18 cellular contexts compared by ENCODE assay signal in the genomic region with DNA sequence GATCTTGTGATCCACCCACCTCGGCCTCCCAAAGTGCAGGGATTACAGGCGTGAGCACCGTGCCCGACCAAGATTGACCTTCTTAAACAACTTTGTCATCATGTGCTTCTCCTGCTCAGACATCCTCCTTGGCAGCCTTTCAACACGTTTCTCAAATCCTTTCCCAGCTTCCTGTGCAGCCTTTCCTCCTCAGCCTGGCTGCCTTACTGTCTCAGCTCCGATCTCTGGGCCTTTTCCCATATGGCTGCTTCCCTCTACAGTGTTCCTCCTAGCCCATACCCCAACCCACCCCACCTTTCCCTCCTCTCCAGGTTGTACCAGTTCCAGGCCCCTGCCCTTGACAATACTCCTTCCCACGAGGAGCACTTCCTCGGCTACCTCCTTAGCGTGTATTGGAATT. TPM values are rescaled to one million over a fixed set of nuclear protein-coding genes. Genes with fewer than 3 reads are reported as not detected.
DNase-seq lines count a peak whose midpoint lies in the region; ATAC-seq, FAIRE-seq and TF ChIP-seq lines count a peak whose summit lies in the region.
"Had no signal": no experiment of that assay in that cellular context is flagged by ENCODE, and none has a peak within 500 bp of the region (broad histone marks: within the 10 kb centered on the region; RNA-seq: fewer than 3 reads in every experiment).

No MANE protein-coding gene starts in this region.

- H3K9me1 ChIP-seq in endothelial cell of umbilical vein (replicated peaks; ENCODE audit: control insufficient read depth, extremely low read depth, insufficient read depth, low read length) = no peaks in the 10 kb centered on the region

- peaks cover 0 to 3% (median 0%) of the 10 kb centered on the region in 11 donors for H3K9me3 Mint-ChIP-seq in naive thymus-derived CD4-positive, alpha-beta T cell
- H3K9me3 Mint-ChIP-seq: central memory CD8-positive, alpha-beta T cell had no signal

- peaks cover 25 to 64% (median 54%) of the 10 kb centered on the region in 7 donors for H3K4me1 Mint-ChIP-seq in naive thymus-derived CD4-positive, alpha-beta T cell

- no peak for ATAC-seq in naive thymus-derived CD4-positive, alpha-beta T cell
- ATAC-seq in HG03432 (IDR thresholded peaks at IDR 0.05; ENCODE audit: unreplicated experiment) = no peak

- peaks cover 0 to 3% of the 10 kb centered on the region in 2 experiments for H3K36me3 ChIP-seq in endothelial cell of umbilical vein (ENCODE audit: control insufficient read depth in 2 of 2, extremely low read depth in 1 of 2, insufficient read depth in 2 of 2, low read length in 2 of 2)
- peaks cover 0 to 9% (median 7%) of the 10 kb centered on the region in 3 experiments for H3K36me3 ChIP-seq in naive thymus-derived CD4-positive, alpha-beta T cell (ENCODE audit: control insufficient read depth in 2 of 3, insufficient read depth in 3 of 3, low read length in 3 of 3)

- peaks cover 4% of the 10 kb centered on the region for H3K4me1 ChIP-seq in endothelial cell of umbilical vein (ENCODE audit: control insufficient read depth, extremely low read depth, insufficient read depth, low read length)
- peaks cover 13 to 17% of the 10 kb centered on the region in 2 donors for H3K4me1 ChIP-seq in naive thymus-derived CD4-positive, alpha-beta T cell (ENCODE audit: control insufficient read depth in 2 of 2, insufficient read depth in 2 of 2, low read length in 2 of 2)
- H3K4me1 ChIP-seq: parathyroid adenoma had no signal

- H3K27ac Mint-ChIP-seq in naive thymus-derived CD4-positive, alpha-beta T cell = peak overlapping the region in 6 of 9 donors; percentile 25 to 81 (median 42)
- H3K27ac Mint-ChIP-seq: activated naive CD8-positive, alpha-beta T cell treated with anti-CD3 and anti-CD28 coated beads for 36 hours had no signal

- no peaks in the 10 kb centered on the region for H3K79me2 ChIP-seq in endothelial cell of umbilical vein (ENCODE audit: control insufficient read depth, insufficient read depth, low read length)
- H3K79me2 ChIP-seq: parathyroid adenoma had no signal

- no TSS peak for BruUV-seq in endothelial cell of umbilical vein (replicated peaks; lab: Mats Ljungman, UMichigan)

- no peak overlapping the region for H3K27ac ChIP-seq in endothelial cell of umbilical vein (ENCODE audit: insufficient read depth, low read depth, low read length)
- H3K27ac ChIP-seq in naive thymus-derived CD4-positive, alpha-beta T cell (ENCODE audit: low read depth, low read length) = no peak overlapping the region
- H3K27ac ChIP-seq: parathyroid adenoma, SJSA1 had no signal

- H3K27me3 ChIP-seq in endothelial cell of umbilical vein (ENCODE audit: control insufficient read depth in 2 of 2, insufficient read depth in 2 of 2, low read length in 2 of 2) = no peaks in the 10 kb centered on the region
- no peaks in the 10 kb centered on the region for H3K27me3 ChIP-seq in naive thymus-derived CD4-positive, alpha-beta T cell (ENCODE audit: control insufficient read depth in 2 of 2, insufficient read depth in 2 of 2, low read length in 2 of 2)
- H3K27me3 ChIP-seq: SJSA1 had no signal

- TF ChIP-seq POLR2A in endothelial cell of umbilical vein (IDR thresholded peaks at IDR 0.05; ENCODE audit: low read depth, low read length) = no peak

- no peaks in the 10 kb centered on the region for H3K9me3 ChIP-seq in endothelial cell of umbilical vein (replicated peaks; ENCODE audit: control insufficient read depth, insufficient read depth, low read length)
- H3K9me3 ChIP-seq in naive thymus-derived CD4-positive, alpha-beta T cell (ENCODE audit: control insufficient read depth in 2 of 3, low read length in 3 of 3) = no peaks in the 10 kb centered on the region
- H3K9me3 ChIP-seq: SJSA1 had no signal

- CTCF ChIA-PET in endothelial cell of umbilical vein (lab: Charles Lee) = no interaction called here
- CTCF ChIA-PET in naive thymus-derived CD4-positive, alpha-beta T cell (lab: Charles Lee) = interaction anchor here (0.5 kb wide), 1 partner anchor 21 kb away, joined by 3 read pairs; no protein-coding TSS in a partner anchor
- CTCF ChIA-PET in HEK293T (lab: Yijun Ruan, JAX) = no interaction called here

- POLR2A ChIA-PET in endothelial cell of umbilical vein (lab: Charles Lee) = no interaction called here
- POLR2A ChIA-PET in naive thymus-derived CD4-positive, alpha-beta T cell (lab: Charles Lee) = no interaction called here
- POLR2A ChIA-PET in HEK293T (lab: Yijun Ruan, JAX) = no interaction called here

- TF ChIP-seq CTCF in endothelial cell of umbilical vein (IDR thresholded peaks at IDR 0.05; ENCODE audit: extremely low read depth in 1 of 2, insufficient read depth in 1 of 2, low read depth in 1 of 2, low read length in 2 of 2) = no peak

- intact Hi-C loops in endothelial cell of umbilical vein (cut with micrococcal nuclease) = no loop called here
- intact Hi-C loops in naive thymus-derived CD4-positive, alpha-beta T cell (cut with micrococcal nuclease) = no loop called here

- dilution Hi-C loops in endothelial cell of umbilical vein (cut with MboI; ENCODE audit: extremely low pct_ligation_motif_present, low sequenced_read_pairs) = no loop called here

- peaks cover 11 to 44% (median 31%) of the 10 kb centered on the region in 5 donors for H3K36me3 Mint-ChIP-seq in naive thymus-derived CD4-positive, alpha-beta T cell

- no peak overlapping the region for H3K9ac ChIP-seq in endothelial cell of umbilical vein (replicated peaks; ENCODE audit: extremely low read depth, insufficient read depth, low read length)
- H3K9ac ChIP-seq: parathyroid adenoma had no signal

- no peak overlapping the region for H3K4me3 ChIP-seq in endothelial cell of umbilical vein (replicated peaks in 1 of 3; ENCODE audit: insufficient read depth in 1 of 3, low read depth in 1 of 3, low read length in 3 of 3)
- H3K4me3 ChIP-seq in naive thymus-derived CD4-positive, alpha-beta T cell (ENCODE audit: low read length) = no peak overlapping the region
- H3K4me3 ChIP-seq: SJSA1 had no signal

- no peak overlapping the region for H3K4me3 Mint-ChIP-seq in naive thymus-derived CD4-positive, alpha-beta T cell
- H3K4me3 Mint-ChIP-seq: activated naive CD8-positive, alpha-beta T cell treated with anti-CD3 and anti-CD28 coated beads for 36 hours; central memory CD8-positive, alpha-beta T cell had no signal

- DNase-seq in AG08396 (ENCODE audit: low spot score) (peak; percentile 45), EL (peak; percentile 43), endothelial cell of umbilical vein (ENCODE audit: low read depth, low spot score) (peak; percentile 58), NCI-H1092 (lab: John Stamatoyannopoulos, UW) (no peak), glomerular visceral epithelial cell (ENCODE audit: extremely low spot score) (no peak), HEK293T (ENCODE audit: extremely low spot score) (no peak)
- no peak for DNase-seq in naive thymus-derived CD4-positive, alpha-beta T cell
- DNase-seq: activated naive CD8-positive, alpha-beta T cell treated with anti-CD3 and anti-CD28 coated beads for 36 hours; DMS79 treated with DMSO at 0.1 percent for 48 hours; kidney; NCI-H1694 treated with DMSO at 0.1 percent for 48 hours; NCI-H510A treated with DMSO at 0.1 percent for 48 hours; stimulated activated CD4-positive, alpha-beta T cell treated with anti-CD3 and anti-CD28 coated beads, Interleukin-15, amount 100 ng/mL, for 24 hours had no signal

- peak; percentile 80 for FAIRE-seq in endothelial cell of umbilical vein (lab: Jason Lieb, UNC)
- FAIRE-seq: H1, kidney had no signal

- H3K4me2 ChIP-seq in endothelial cell of umbilical vein (ENCODE audit: insufficient read depth, low read length) = no peak overlapping the region

- H4K20me1 ChIP-seq in endothelial cell of umbilical vein (replicated peaks; ENCODE audit: control insufficient read depth, extremely low read depth, insufficient read depth, low read length) = no peaks in the 10 kb centered on the region

- H2AFZ ChIP-seq in endothelial cell of umbilical vein (ENCODE audit: low read depth, low read length) = no peak overlapping the region
- H2AFZ ChIP-seq: parathyroid adenoma had no signal

- no peaks in the 10 kb centered on the region for H3K27me3 Mint-ChIP-seq in naive thymus-derived CD4-positive, alpha-beta T cell
- H3K27me3 Mint-ChIP-seq: activated naive CD8-positive, alpha-beta T cell treated with anti-CD3 and anti-CD28 coated beads for 36 hours; central memory CD8-positive, alpha-beta T cell had no signal

RNA-seq across cellular contexts. Expression of gene PHF11, which starts 7.2 kb away (rescaled TPM):
- 28.2 and 32.4 TPM in 2 replicates for total RNA-seq in endothelial cell of umbilical vein
- polyA plus RNA-seq in endothelial cell of umbilical vein = 12.9 and 14.5 TPM in 2 replicates
- polyA plus RNA-seq in endothelial cell of umbilical vein (2011; cell fraction: cytosol; rRNA removed) = 11.6 and 11.8 TPM in 2 replicates
- 53.5 and 53.8 TPM in 2 replicates for polyA plus RNA-seq in endothelial cell of umbilical vein (2011; cell fraction: nucleus; rRNA removed)
- polyA plus RNA-seq in endothelial cell of umbilical vein (2012) = 12.7 and 18.0 TPM in 2 replicates
- polyA minus RNA-seq in endothelial cell of umbilical vein = 12.4 and 16.3 TPM in 2 replicates
- 4.2 TPM for polyA minus RNA-seq in endothelial cell of umbilical vein (2011; cell fraction: cytosol; rRNA and poly(A)+ RNA removed)
- polyA minus RNA-seq in endothelial cell of umbilical vein (2011; cell fraction: nucleus; rRNA and poly(A)+ RNA removed) = 10.1 and 24.7 TPM in 2 replicates
- 100 to 1,000 TPM in 4 of 5 experiments, 10 to 100 TPM in 1; 96.0 to 132 (median 126) TPM for total RNA-seq in naive thymus-derived CD4-positive, alpha-beta T cell
- 10 to 100 TPM; 80.6 to 88.4 TPM for polyA plus RNA-seq in naive thymus-derived CD4-positive, alpha-beta T cell

RNA-seq across cellular contexts. Expression of gene SETDB2, which starts 58.9 kb away (rescaled TPM):
- 5.4 and 5.6 TPM in 2 replicates for total RNA-seq in endothelial cell of umbilical vein
- polyA plus RNA-seq in endothelial cell of umbilical vein = 0.86 and 1.5 TPM in 2 replicates
- 2.0 TPM in 2 replicates for polyA plus RNA-seq in endothelial cell of umbilical vein (2011; cell fraction: cytosol; rRNA removed)
- 5.1 and 6.1 TPM in 2 replicates for polyA plus RNA-seq in endothelial cell of umbilical vein (2011; cell fraction: nucleus; rRNA removed)
- 4.0 and 4.3 TPM in 2 replicates for polyA plus RNA-seq in endothelial cell of umbilical vein (2012)
- 1.8 and 2.0 TPM in 2 replicates for polyA minus RNA-seq in endothelial cell of umbilical vein
- polyA minus RNA-seq in endothelial cell of umbilical vein (2011; cell fraction: cytosol; rRNA and poly(A)+ RNA removed) = 2.3 TPM
- 5.0 and 5.8 TPM in 2 replicates for polyA minus RNA-seq in endothelial cell of umbilical vein (2011; cell fraction: nucleus; rRNA and poly(A)+ RNA removed)
- 10 to 100 TPM; 16.7 to 30.0 (median 20.3) TPM for total RNA-seq in naive thymus-derived CD4-positive, alpha-beta T cell
- 10 to 100 TPM; 14.3 to 15.0 TPM for polyA plus RNA-seq in naive thymus-derived CD4-positive, alpha-beta T cell

RNA-seq across cellular contexts. Expression of gene CAB39L, which starts 59.1 kb away (rescaled TPM):
- 5.8 and 7.2 TPM in 2 replicates for total RNA-seq in endothelial cell of umbilical vein
- 2.1 and 3.1 TPM in 2 replicates for polyA plus RNA-seq in endothelial cell of umbilical vein
- 3.0 and 3.5 TPM in 2 replicates for polyA plus RNA-seq in endothelial cell of umbilical vein (2011; cell fraction: cytosol; rRNA removed)
- 3.0 and 4.0 TPM in 2 replicates for polyA plus RNA-seq in endothelial cell of umbilical vein (2011; cell fraction: nucleus; rRNA removed)
- 4.9 and 8.1 TPM in 2 replicates for polyA plus RNA-seq in endothelial cell of umbilical vein (2012)
- 5.2 and 6.2 TPM in 2 replicates for polyA minus RNA-seq in endothelial cell of umbilical vein
- 1.1 TPM for polyA minus RNA-seq in endothelial cell of umbilical vein (2011; cell fraction: cytosol; rRNA and poly(A)+ RNA removed)
- polyA minus RNA-seq in endothelial cell of umbilical vein (2011; cell fraction: nucleus; rRNA and poly(A)+ RNA removed) = 2.4 and 4.5 TPM in 2 replicates
- 1 to 10 TPM; 2.9 to 5.9 (median 4.6) TPM for total RNA-seq in naive thymus-derived CD4-positive, alpha-beta T cell
- 1 to 10 TPM; 4.3 to 4.9 TPM for polyA plus RNA-seq in naive thymus-derived CD4-positive, alpha-beta T cell

Comparison
In these comparisons a context has a peak if more than half of its experiments do, and no peak if none do; other contexts are left out.
1. DNase-seq: peak in AG08396 (single experiment), EL (single experiment) and endothelial cell of umbilical vein (single experiment); none in naive thymus-derived CD4-positive, alpha-beta T cell (0 of 9), NCI-H1092 (single experiment), glomerular visceral epithelial cell (single experiment) and HEK293T (single experiment).